ENCODE assay signal across 1 cellular context in the genomic region with DNA sequence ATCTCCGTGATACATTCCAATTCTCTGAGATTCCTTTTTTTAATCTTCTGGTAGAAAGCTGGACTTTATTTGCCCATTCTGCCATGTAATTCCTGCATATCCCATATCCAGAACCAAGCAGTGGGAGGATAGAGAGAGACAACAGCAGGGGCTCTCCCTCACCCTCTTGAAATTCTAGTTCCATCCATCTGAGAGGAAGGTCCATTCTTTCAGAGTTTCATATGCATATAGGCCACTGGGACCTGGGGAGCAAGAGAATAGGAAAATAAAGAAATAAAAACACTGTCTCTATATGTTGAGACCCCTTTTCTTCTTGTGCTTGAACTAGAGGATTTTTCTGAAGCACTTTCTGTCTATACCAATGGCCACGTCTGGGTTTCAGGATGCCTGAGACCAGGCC.
TF ChIP-seq lines count a peak whose summit lies in the region.

No MANE protein-coding gene starts in this region.

TF ChIP-seq in GM23338, 12 proteins besides CTCF, POLR2A, EP300 and RAD21:
- TF ChIP-seq ZNF462 (CRISPR knock-in tag; IDR thresholded peaks at IDR 0.05) (peak; percentile 52; the same call in 1 of the 2 replicates), EZH2phosphoT487 (IDR thresholded peaks at IDR 0.05; ENCODE audit: unreplicated experiment) (no peak)
